In the genomic region with DNA sequence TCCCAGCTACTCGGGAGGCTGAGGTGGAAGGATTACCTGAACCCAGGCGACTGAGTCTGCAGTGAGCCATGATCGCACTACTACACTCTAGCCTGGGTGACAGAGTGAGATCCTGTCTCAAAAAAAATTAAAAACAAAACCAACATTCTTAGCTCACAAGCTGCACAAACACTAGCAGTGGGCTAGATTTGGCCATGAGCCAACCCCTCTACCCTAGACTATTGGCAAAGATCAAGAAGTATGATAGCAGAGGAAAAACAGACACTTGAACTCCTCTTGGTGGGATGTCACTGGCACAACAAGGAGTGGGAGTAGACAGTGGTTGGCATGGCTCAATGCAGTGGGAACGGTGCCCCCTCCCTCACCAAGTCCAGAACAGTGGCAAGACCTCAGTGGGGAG, we compare ENCODE assay signal across 1 cellular context.
TF ChIP-seq lines count a peak whose summit lies in the region.

No MANE protein-coding gene starts in this region.

TF ChIP-seq in HepG2, 621 proteins besides CTCF, POLR2A, EP300 and RAD21:
- TF ChIP-seq ZNF431 (CRISPR knock-in tag; IDR thresholded peaks at IDR 0.05; ENCODE audit: borderline replicate concordance, low read depth) (0 out of 2 replicates have a peak, but pooled peaks have one; percentile 27), SYNCRIP (IDR thresholded peaks at IDR 0.05; ENCODE audit: insufficient read depth, low read depth, low read length) (no peak)
